35 cellular contexts compared by ENCODE assay signal in the genomic region with DNA sequence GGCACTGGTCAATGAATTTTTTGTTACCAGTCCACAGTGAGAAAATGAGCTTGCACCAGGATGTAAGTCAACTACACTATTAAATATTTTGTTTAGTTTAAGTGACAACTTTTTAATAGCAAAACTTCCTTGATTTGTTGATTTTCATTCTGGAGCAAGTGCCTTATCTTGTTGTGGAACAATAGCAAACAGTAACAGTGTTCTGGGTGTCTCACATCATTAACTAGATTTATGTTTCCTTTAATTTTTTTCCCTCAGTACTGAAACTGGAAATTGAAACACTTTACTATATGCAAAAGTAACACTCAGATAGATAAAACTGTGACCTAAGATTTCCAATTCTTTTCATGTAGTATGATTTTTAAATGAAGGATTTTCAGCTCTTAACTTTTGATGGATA.
"Had no signal": no experiment of that assay in that cellular context is flagged by ENCODE, and none has a peak within 500 bp of the region (broad histone marks: within the 10 kb centered on the region; RNA-seq: fewer than 3 reads in every experiment).

No MANE protein-coding gene starts in this region.

- H3K36me3 ChIP-seq: adrenal gland had no signal

- ATAC-seq: activated CD4-positive, alpha-beta T cell treated with anti-CD3 and anti-CD28 coated beads for 36 hours; activated CD8-positive, alpha-beta memory T cell treated with anti-CD3 and anti-CD28 coated beads, Interleukin-2, amount 10 ng/mL, durations not matched to agents 7 days and 5 days; activated CD8-positive, alpha-beta T cell treated with anti-CD3 and anti-CD28 coated beads, Interleukin-2, amount 10 ng/mL, durations not matched to agents 7 days and 5 days; activated naive CD8-positive, alpha-beta T cell treated with anti-CD3 and anti-CD28 coated beads, Interleukin-2, amount 50 U/mL, for 24 hours; body of pancreas; effector memory CD8-positive, alpha-beta T cell; gastroesophageal sphincter; heart right ventricle had no signal

- H3K9me3 Mint-ChIP-seq: activated CD4-positive, alpha-beta memory T cell treated with anti-CD3 and anti-CD28 coated beads for 36 hours; activated CD4-positive, alpha-beta T cell treated with anti-CD3 and anti-CD28 coated beads, Interleukin-2, amount 10 ng/mL, durations not matched to agents 24 days and 14 days; activated naive CD4-positive, alpha-beta T cell treated with anti-CD3 and anti-CD28 coated beads for 36 hours; activated naive CD4-positive, alpha-beta T cell treated with anti-CD3 and anti-CD28 coated beads, Interleukin-2, amount 50 U/mL, for 24 hours; activated naive CD8-positive, alpha-beta T cell treated with anti-CD3 and anti-CD28 coated beads for 36 hours; activated naive CD8-positive, alpha-beta T cell treated with anti-CD3 and anti-CD28 coated beads, Interleukin-2, amount 50 U/mL, for 24 hours; activated T-helper 1 cell treated with anti-CD3 and anti-CD28 coated beads, Interleukin-12 subunit alpha, Interleukin-12 subunit beta, Interleukin-2, Interleukin-4 antibody, amounts not matched to agents 30 ng/mL and 10 ng/mL and 1 ng/mL, durations not matched to agents 14 hours and 24 hours and 36 hours; activated T-helper 2 cell treated with anti-CD3 and anti-CD28 coated beads, Interferon-gamma antibody, Interleukin-2, Interleukin-4, amounts not matched to agents 10 μg/mL and 5 μg/mL and 100 μg/mL, durations not matched to agents 14 hours and 24 hours and 36 hours; effector memory CD8-positive, alpha-beta T cell; T-helper 2 cell treated with Interferon-gamma antibody and Interleukin-4, amounts not matched to agents 5 μg/mL and 100 μg/mL, for 36 hours had no signal

- H3K27ac Mint-ChIP-seq: activated CD4-positive, alpha-beta memory T cell treated with anti-CD3 and anti-CD28 coated beads for 36 hours; activated CD4-positive, alpha-beta T cell treated with anti-CD3 and anti-CD28 coated beads for 36 hours; activated CD4-positive, alpha-beta T cell treated with anti-CD3 and anti-CD28 coated beads, Interleukin-2, amount 10 ng/mL, durations not matched to agents 24 days and 14 days; activated CD8-positive, alpha-beta memory T cell treated with anti-CD3 and anti-CD28 coated beads, Interleukin-2, amount 10 ng/mL, durations not matched to agents 7 days and 5 days; activated CD8-positive, alpha-beta T cell treated with anti-CD3 and anti-CD28 coated beads, Interleukin-2, amount 10 ng/mL, durations not matched to agents 7 days and 5 days; activated naive CD4-positive, alpha-beta T cell treated with anti-CD3 and anti-CD28 coated beads for 36 hours; activated naive CD4-positive, alpha-beta T cell treated with anti-CD3 and anti-CD28 coated beads, Interleukin-2, amount 50 U/mL, for 24 hours; activated naive CD8-positive, alpha-beta T cell treated with anti-CD3 and anti-CD28 coated beads for 36 hours; activated naive CD8-positive, alpha-beta T cell treated with anti-CD3 and anti-CD28 coated beads, Interleukin-2, amount 50 U/mL, for 24 hours; activated T-helper 1 cell treated with anti-CD3 and anti-CD28 coated beads, Interleukin-12 subunit alpha, Interleukin-12 subunit beta, Interleukin-2, Interleukin-4 antibody, amounts not matched to agents 30 ng/mL and 10 ng/mL and 1 ng/mL, durations not matched to agents 14 hours and 24 hours and 36 hours; activated T-helper 2 cell treated with anti-CD3 and anti-CD28 coated beads, Interferon-gamma antibody, Interleukin-2, Interleukin-4, amounts not matched to agents 10 μg/mL and 5 μg/mL and 100 μg/mL, durations not matched to agents 14 hours and 24 hours and 36 hours; effector memory CD8-positive, alpha-beta T cell; T-helper 2 cell treated with Interferon-gamma antibody and Interleukin-4, amounts not matched to agents 5 μg/mL and 100 μg/mL, for 36 hours had no signal

- DNase-seq: activated CD4-positive, alpha-beta memory T cell treated with anti-CD3 and anti-CD28 coated beads for 36 hours; activated CD4-positive, alpha-beta T cell treated with anti-CD3 and anti-CD28 coated beads for 36 hours; activated CD4-positive, alpha-beta T cell treated with anti-CD3 and anti-CD28 coated beads, Interleukin-2, amount 10 ng/mL, durations not matched to agents 24 days and 14 days; activated CD4-positive, CD25-positive, alpha-beta regulatory T cell; activated CD4-positive, CD25-positive, alpha-beta regulatory T cell treated with anti-CD3 and anti-CD28 coated beads, Interleukin-2, amount 50 U/mL, for 72 hours; activated CD8-positive, alpha-beta memory T cell treated with anti-CD3 and anti-CD28 coated beads, Interleukin-2, amount 10 ng/mL, durations not matched to agents 7 days and 5 days; activated CD8-positive, alpha-beta memory T cell treated with anti-CD3 and anti-CD28 coated beads, Interleukin-2, amount 50 U/mL, for 4 hours; activated CD8-positive, alpha-beta T cell treated with anti-CD3 and anti-CD28 coated beads, Interleukin-2, amount 10 ng/mL, durations not matched to agents 7 days and 5 days; activated effector memory CD4-positive, alpha-beta T cell treated with anti-CD3 and anti-CD28 coated beads, Interleukin-2, amount 50 U/mL, for 16 hours; activated naive CD4-positive, alpha-beta T cell treated with anti-CD3 and anti-CD28 coated beads for 36 hours; activated naive CD8-positive, alpha-beta T cell treated with anti-CD3 and anti-CD28 coated beads for 36 hours; activated naive CD8-positive, alpha-beta T cell treated with anti-CD3 and anti-CD28 coated beads, Interleukin-2, amount 50 U/mL, for 24 hours; activated T-cell treated with anti-CD3 and anti-CD28 coated beads, Interleukin-2, amount 50 U/mL, for 1 hour; activated T-cell treated with anti-CD3 and anti-CD28 coated beads, Interleukin-2, amount 50 U/mL, for 48 hours; adrenal gland; amygdala; aorta; body of pancreas; caudate nucleus; cortex of kidney; dermis blood vessel endothelial cell; effector CD4-positive, alpha-beta T cell; effector memory CD8-positive, alpha-beta T cell; esophagus squamous epithelium; foreskin melanocyte; heart right ventricle; T1000 had no signal

- H3K27me3 ChIP-seq: adrenal gland, body of pancreas, esophagus squamous epithelium, gastroesophageal sphincter, heart right ventricle, hepatocyte had no signal

- H3K9me3 ChIP-seq: adrenal gland, body of pancreas, esophagus squamous epithelium, gastroesophageal sphincter, heart right ventricle had no signal

- H3K4me3 Mint-ChIP-seq: activated CD4-positive, alpha-beta memory T cell treated with anti-CD3 and anti-CD28 coated beads for 36 hours; activated CD4-positive, alpha-beta T cell treated with anti-CD3 and anti-CD28 coated beads for 36 hours; activated CD4-positive, alpha-beta T cell treated with anti-CD3 and anti-CD28 coated beads, Interleukin-2, amount 10 ng/mL, durations not matched to agents 24 days and 14 days; activated CD8-positive, alpha-beta memory T cell treated with anti-CD3 and anti-CD28 coated beads, Interleukin-2, amount 10 ng/mL, durations not matched to agents 7 days and 5 days; activated CD8-positive, alpha-beta T cell treated with anti-CD3 and anti-CD28 coated beads, Interleukin-2, amount 10 ng/mL, durations not matched to agents 7 days and 5 days; activated naive CD4-positive, alpha-beta T cell treated with anti-CD3 and anti-CD28 coated beads for 36 hours; activated naive CD4-positive, alpha-beta T cell treated with anti-CD3 and anti-CD28 coated beads, Interleukin-2, amount 50 U/mL, for 24 hours; activated naive CD8-positive, alpha-beta T cell treated with anti-CD3 and anti-CD28 coated beads for 36 hours; activated naive CD8-positive, alpha-beta T cell treated with anti-CD3 and anti-CD28 coated beads, Interleukin-2, amount 50 U/mL, for 24 hours; activated T-helper 1 cell treated with anti-CD3 and anti-CD28 coated beads, Interleukin-12 subunit alpha, Interleukin-12 subunit beta, Interleukin-2, Interleukin-4 antibody, amounts not matched to agents 30 ng/mL and 10 ng/mL and 1 ng/mL, durations not matched to agents 14 hours and 24 hours and 36 hours; effector memory CD8-positive, alpha-beta T cell; T-helper 2 cell treated with Interferon-gamma antibody and Interleukin-4, amounts not matched to agents 5 μg/mL and 100 μg/mL, for 36 hours had no signal

- H2AFZ ChIP-seq: hepatocyte had no signal

- H3K4me2 ChIP-seq: hepatocyte had no signal

- FAIRE-seq: colon had no signal

- H3K27me3 Mint-ChIP-seq: activated CD4-positive, alpha-beta memory T cell treated with anti-CD3 and anti-CD28 coated beads for 36 hours; activated CD4-positive, alpha-beta T cell treated with anti-CD3 and anti-CD28 coated beads for 36 hours; activated CD8-positive, alpha-beta memory T cell treated with anti-CD3 and anti-CD28 coated beads, Interleukin-2, amount 10 ng/mL, durations not matched to agents 7 days and 5 days; activated naive CD4-positive, alpha-beta T cell treated with anti-CD3 and anti-CD28 coated beads, Interleukin-2, amount 50 U/mL, for 24 hours; activated naive CD8-positive, alpha-beta T cell treated with anti-CD3 and anti-CD28 coated beads for 36 hours; activated naive CD8-positive, alpha-beta T cell treated with anti-CD3 and anti-CD28 coated beads, Interleukin-2, amount 50 U/mL, for 24 hours; effector memory CD8-positive, alpha-beta T cell had no signal

- H3K4me1 ChIP-seq: adrenal gland had no signal

- H3K27ac ChIP-seq: adrenal gland, epithelial cell of prostate, esophagus squamous epithelium, gastroesophageal sphincter, heart right ventricle, hepatocyte had no signal

- H3K4me3 ChIP-seq: adrenal gland, body of pancreas, esophagus squamous epithelium, gastroesophageal sphincter, heart right ventricle, hepatocyte had no signal
